Comparison of ENCODE assay signal across 41 cellular contexts in genomic region chr1:211511030-211511429, GRCh38. TPM values are rescaled to one million over a fixed set of nuclear protein-coding genes. Genes with fewer than 3 reads are reported as not detected.
"Had no signal": no experiment of that assay in that cellular context is flagged by ENCODE, and none has a peak within 500 bp of the region (broad histone marks: within the 10 kb centered on the region; RNA-seq: fewer than 3 reads in every experiment).

No MANE protein-coding gene starts in this region.

- H3K4me1 ChIP-seq: breast epithelium had no signal

- ATAC-seq: activated naive CD4-positive, alpha-beta T cell treated with anti-CD3 and anti-CD28 coated beads, Interleukin-2, amount 50 U/mL, for 72 hours; activated naive CD8-positive, alpha-beta T cell treated with anti-CD3 and anti-CD28 coated beads, Interleukin-2, amount 50 U/mL, for 24 hours; activated T-cell treated with anti-CD3 and anti-CD28 coated beads, Interleukin-2, amount 50 U/mL, for 4 hours; activated T-cell treated with anti-CD3 and anti-CD28 coated beads, Interleukin-2, amount 50 U/mL, for 72 hours; body of pancreas had no signal

- FAIRE-seq: astrocyte, bronchial epithelial cell had no signal

- H3K4me3 Mint-ChIP-seq: activated naive CD4-positive, alpha-beta T cell treated with anti-CD3 and anti-CD28 coated beads for 36 hours; activated naive CD4-positive, alpha-beta T cell treated with anti-CD3 and anti-CD28 coated beads, Interleukin-2, amount 10 ng/mL, durations not matched to agents 7 days and 5 days; activated naive CD4-positive, alpha-beta T cell treated with anti-CD3 and anti-CD28 coated beads, Interleukin-2, amount 50 U/mL, for 24 hours; activated naive CD8-positive, alpha-beta T cell; activated naive CD8-positive, alpha-beta T cell treated with anti-CD3 and anti-CD28 coated beads for 36 hours; activated naive CD8-positive, alpha-beta T cell treated with anti-CD3 and anti-CD28 coated beads, Interleukin-2, amount 10 ng/mL, durations not matched to agents 7 days and 5 days; activated naive CD8-positive, alpha-beta T cell treated with anti-CD3 and anti-CD28 coated beads, Interleukin-2, amount 50 U/mL, for 24 hours; activated T-cell treated with anti-CD3 and anti-CD28 coated beads, Interleukin-2, amount 50 U/mL, for 24 hours; activated T-cell treated with anti-CD3 and anti-CD28 coated beads, Interleukin-2, amount 50 U/mL, for 4 hours; activated T-cell treated with anti-CD3 and anti-CD28 coated beads, Interleukin-2, amount 50 U/mL, for 72 hours; activated T-helper 1 cell treated with anti-CD3 and anti-CD28 coated beads, Interleukin-12 subunit alpha, Interleukin-12 subunit beta, Interleukin-2, Interleukin-4 antibody, amounts not matched to agents 30 ng/mL and 10 ng/mL and 1 ng/mL, durations not matched to agents 14 hours and 24 hours and 36 hours; brain; central memory CD8-positive, alpha-beta T cell had no signal

- H3K27me3 Mint-ChIP-seq: activated naive CD4-positive, alpha-beta T cell treated with anti-CD3 and anti-CD28 coated beads, Interleukin-2, amount 50 U/mL, for 24 hours; activated naive CD8-positive, alpha-beta T cell treated with anti-CD3 and anti-CD28 coated beads, Interleukin-2, amount 50 U/mL, for 24 hours had no signal

- H3K27ac ChIP-seq: adrenal gland, body of pancreas, brain microvascular endothelial cell, breast epithelium, cardiac muscle cell had no signal

- H3K36me3 Mint-ChIP-seq: activated naive CD4-positive, alpha-beta T cell treated with anti-CD3 and anti-CD28 coated beads, Interleukin-2, amount 10 ng/mL, durations not matched to agents 7 days and 5 days; activated naive CD4-positive, alpha-beta T cell treated with anti-CD3 and anti-CD28 coated beads, Interleukin-2, amount 50 U/mL, for 24 hours; activated naive CD4-positive, alpha-beta T cell treated with anti-CD3 and anti-CD28 coated beads, Interleukin-2, amount 50 U/mL, for 72 hours; activated naive CD8-positive, alpha-beta T cell; activated naive CD8-positive, alpha-beta T cell treated with anti-CD3 and anti-CD28 coated beads for 36 hours; activated naive CD8-positive, alpha-beta T cell treated with anti-CD3 and anti-CD28 coated beads, Interleukin-2, amount 10 ng/mL, durations not matched to agents 7 days and 5 days; brain had no signal

- H3K27me3 ChIP-seq: adrenal gland, ascending aorta, body of pancreas, brain microvascular endothelial cell, breast epithelium had no signal

- H3K36me3 ChIP-seq: adrenal gland, ascending aorta, brain microvascular endothelial cell, breast epithelium, cardiac muscle cell had no signal

- H3K9me3 ChIP-seq: adrenal gland, ascending aorta, body of pancreas, breast epithelium had no signal

- H3K27ac Mint-ChIP-seq: activated naive CD4-positive, alpha-beta T cell treated with anti-CD3 and anti-CD28 coated beads for 36 hours; activated naive CD4-positive, alpha-beta T cell treated with anti-CD3 and anti-CD28 coated beads, Interleukin-2, amount 10 ng/mL, durations not matched to agents 7 days and 5 days; activated naive CD4-positive, alpha-beta T cell treated with anti-CD3 and anti-CD28 coated beads, Interleukin-2, amount 50 U/mL, for 24 hours; activated naive CD4-positive, alpha-beta T cell treated with anti-CD3 and anti-CD28 coated beads, Interleukin-2, amount 50 U/mL, for 72 hours; activated naive CD8-positive, alpha-beta T cell; activated naive CD8-positive, alpha-beta T cell treated with anti-CD3 and anti-CD28 coated beads for 36 hours; activated naive CD8-positive, alpha-beta T cell treated with anti-CD3 and anti-CD28 coated beads, Interleukin-2, amount 10 ng/mL, durations not matched to agents 7 days and 5 days; activated naive CD8-positive, alpha-beta T cell treated with anti-CD3 and anti-CD28 coated beads, Interleukin-2, amount 50 U/mL, for 24 hours; activated T-cell treated with anti-CD3 and anti-CD28 coated beads, Interleukin-2, amount 50 U/mL, for 24 hours; activated T-cell treated with anti-CD3 and anti-CD28 coated beads, Interleukin-2, amount 50 U/mL, for 72 hours; activated T-helper 1 cell treated with anti-CD3 and anti-CD28 coated beads, Interleukin-12 subunit alpha, Interleukin-12 subunit beta, Interleukin-2, Interleukin-4 antibody, amounts not matched to agents 30 ng/mL and 10 ng/mL and 1 ng/mL, durations not matched to agents 14 hours and 24 hours and 36 hours; activated T-helper 2 cell treated with anti-CD3 and anti-CD28 coated beads, Interferon-gamma antibody, Interleukin-2, Interleukin-4, amounts not matched to agents 10 μg/mL and 5 μg/mL and 100 μg/mL, durations not matched to agents 14 hours and 24 hours and 36 hours had no signal

- H3K4me3 ChIP-seq: adrenal gland, ascending aorta, body of pancreas, breast epithelium, cardiac muscle cell had no signal

- H3K9me3 Mint-ChIP-seq: activated naive CD4-positive, alpha-beta T cell treated with anti-CD3 and anti-CD28 coated beads for 36 hours; activated naive CD4-positive, alpha-beta T cell treated with anti-CD3 and anti-CD28 coated beads, Interleukin-2, amount 10 ng/mL, durations not matched to agents 7 days and 5 days; activated naive CD4-positive, alpha-beta T cell treated with anti-CD3 and anti-CD28 coated beads, Interleukin-2, amount 50 U/mL, for 24 hours; activated naive CD4-positive, alpha-beta T cell treated with anti-CD3 and anti-CD28 coated beads, Interleukin-2, amount 50 U/mL, for 72 hours; activated naive CD8-positive, alpha-beta T cell treated with anti-CD3 and anti-CD28 coated beads for 36 hours; activated naive CD8-positive, alpha-beta T cell treated with anti-CD3 and anti-CD28 coated beads, Interleukin-2, amount 10 ng/mL, durations not matched to agents 7 days and 5 days; activated naive CD8-positive, alpha-beta T cell treated with anti-CD3 and anti-CD28 coated beads, Interleukin-2, amount 50 U/mL, for 24 hours; activated T-cell treated with anti-CD3 and anti-CD28 coated beads, Interleukin-2, amount 50 U/mL, for 24 hours; activated T-cell treated with anti-CD3 and anti-CD28 coated beads, Interleukin-2, amount 50 U/mL, for 4 hours; activated T-cell treated with anti-CD3 and anti-CD28 coated beads, Interleukin-2, amount 50 U/mL, for 72 hours; activated T-helper 1 cell treated with anti-CD3 and anti-CD28 coated beads, Interleukin-12 subunit alpha, Interleukin-12 subunit beta, Interleukin-2, Interleukin-4 antibody, amounts not matched to agents 30 ng/mL and 10 ng/mL and 1 ng/mL, durations not matched to agents 14 hours and 24 hours and 36 hours; activated T-helper 2 cell treated with anti-CD3 and anti-CD28 coated beads, Interferon-gamma antibody, Interleukin-2, Interleukin-4, amounts not matched to agents 10 μg/mL and 5 μg/mL and 100 μg/mL, durations not matched to agents 14 hours and 24 hours and 36 hours; central memory CD8-positive, alpha-beta T cell had no signal

- DNase-seq: activated effector memory CD4-positive, alpha-beta T cell treated with anti-CD3 and anti-CD28 coated beads, Interleukin-2, amount 50 U/mL, for 16 hours; activated effector memory CD4-positive, alpha-beta T cell treated with Interleukin-2 at 50 U/mL for 16 hours; activated gamma-delta T cell; activated gamma-delta T cell treated with Interleukin-2 at 50 U/mL for 16 hours; activated naive CD4-positive, alpha-beta T cell; activated naive CD4-positive, alpha-beta T cell treated with anti-CD3 and anti-CD28 coated beads for 36 hours; activated naive CD4-positive, alpha-beta T cell treated with anti-CD3 and anti-CD28 coated beads, Interleukin-2, amount 10 ng/mL, durations not matched to agents 7 days and 5 days; activated naive CD4-positive, alpha-beta T cell treated with anti-CD3 and anti-CD28 coated beads, Interleukin-2, amount 50 U/mL, for 16 hours; activated naive CD4-positive, alpha-beta T cell treated with Interleukin-2 at 50 U/mL for 16 hours; activated naive CD8-positive, alpha-beta T cell treated with anti-CD3 and anti-CD28 coated beads for 36 hours; activated naive CD8-positive, alpha-beta T cell treated with anti-CD3 and anti-CD28 coated beads, Interleukin-2, amount 10 ng/mL, durations not matched to agents 7 days and 5 days; activated naive CD8-positive, alpha-beta T cell treated with anti-CD3 and anti-CD28 coated beads, Interleukin-2, amount 50 U/mL, for 24 hours; activated T-cell treated with anti-CD3 and anti-CD28 coated beads, Interleukin-2, amount 50 U/mL, for 1 hour; activated T-cell treated with anti-CD3 and anti-CD28 coated beads, Interleukin-2, amount 50 U/mL, for 24 hours; activated T-cell treated with anti-CD3 and anti-CD28 coated beads, Interleukin-2, amount 50 U/mL, for 4 hours; activated T-cell treated with anti-CD3 and anti-CD28 coated beads, Interleukin-2, amount 50 U/mL, for 48 hours; activated T-cell treated with anti-CD3 and anti-CD28 coated beads, Interleukin-2, amount 50 U/mL, for 72 hours; adrenal gland; amniotic stem cell; amygdala; anterior cingulate cortex; aorta; body of pancreas; brain microvascular endothelial cell; caudate nucleus; central memory CD4-positive, alpha-beta T cell; cerebellar nuclear complex had no signal

RNA-seq across cellular contexts. Expression of gene RD3, which starts 19.1 kb away (rescaled TPM):
- total RNA-seq: activated naive CD4-positive, alpha-beta T cell treated with anti-CD3 and anti-CD28 coated beads for 36 hours; activated naive CD4-positive, alpha-beta T cell treated with anti-CD3 and anti-CD28 coated beads, Interleukin-2, amount 50 U/mL, for 72 hours; activated naive CD8-positive, alpha-beta T cell treated with anti-CD3 and anti-CD28 coated beads for 36 hours; activated naive CD8-positive, alpha-beta T cell treated with anti-CD3 and anti-CD28 coated beads, Interleukin-2, amount 10 ng/mL, durations not matched to agents 7 days and 5 days; activated T-cell treated with anti-CD3 and anti-CD28 coated beads, Interleukin-2, amount 50 U/mL, for 4 hours; activated T-cell treated with anti-CD3 and anti-CD28 coated beads, Interleukin-2, amount 50 U/mL, for 72 hours; activated T-helper 1 cell treated with anti-CD3 and anti-CD28 coated beads, Interleukin-12 subunit alpha, Interleukin-12 subunit beta, Interleukin-2, Interleukin-4 antibody, amounts not matched to agents 30 ng/mL and 10 ng/mL and 1 ng/mL, durations not matched to agents 14 hours and 24 hours and 36 hours; activated T-helper 2 cell treated with anti-CD3 and anti-CD28 coated beads, Interferon-gamma antibody, Interleukin-2, Interleukin-4, amounts not matched to agents 10 μg/mL and 5 μg/mL and 100 μg/mL, durations not matched to agents 14 hours and 24 hours and 36 hours; aorta; ascending aorta; astrocyte; body of pancreas; bronchial epithelial cell; cardiac muscle cell; cardiac septum; chondrocyte had no signal
- polyA plus RNA-seq: aorta had no signal
